ENCODE assay signal across 6 cellular contexts in the genomic region with DNA sequence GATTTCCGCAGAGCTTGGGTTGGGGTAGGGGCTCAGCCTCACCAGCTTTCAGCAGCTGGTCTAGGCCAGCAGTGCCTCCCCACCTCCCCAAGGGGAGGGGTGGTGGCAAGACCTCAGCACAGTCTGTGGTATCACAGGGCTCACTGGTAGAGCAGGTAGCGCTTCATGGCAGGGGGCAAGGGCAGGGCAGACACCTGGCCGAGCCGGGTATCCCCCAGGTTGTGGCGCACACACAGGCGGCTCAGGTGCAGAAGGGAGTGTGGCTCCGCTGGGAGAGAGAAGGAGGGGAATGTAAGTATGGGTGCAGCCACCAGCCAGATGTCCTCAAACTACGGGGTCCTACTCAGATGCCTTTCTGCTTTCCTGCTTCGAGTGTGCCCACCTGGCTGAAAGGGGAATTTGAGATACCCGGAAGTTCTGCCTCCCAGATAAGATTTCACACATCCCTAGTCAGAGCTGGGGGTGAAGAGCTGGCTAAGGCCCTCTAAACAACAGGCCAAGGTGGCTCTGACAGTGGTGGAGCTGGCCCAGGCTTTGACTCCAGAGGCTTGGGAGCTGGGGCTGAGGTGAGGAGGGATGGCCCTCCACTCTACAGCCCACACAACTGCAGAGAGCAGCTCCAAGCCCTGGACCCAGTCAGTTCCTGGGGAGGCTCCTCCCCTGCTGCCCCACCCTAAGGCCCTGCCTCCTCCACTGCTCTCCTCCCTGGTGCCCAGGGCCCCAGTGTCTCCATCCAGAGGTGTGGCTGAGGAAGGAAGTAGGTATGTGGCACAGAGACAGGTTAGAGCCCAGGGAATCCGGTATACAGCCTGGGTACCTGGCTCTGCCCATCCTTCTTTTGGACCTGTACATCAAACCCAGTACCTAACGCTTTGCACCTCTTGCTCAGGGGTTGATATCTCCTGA.
DNase-seq lines count a peak whose midpoint lies in the region; ATAC-seq lines count a peak whose summit lies in the region.

No MANE protein-coding gene starts in this region.

- H3K4me3 ChIP-seq in mucosa of rectum (ENCODE audit: low read length in 2 of 2): peak overlapping the region; percentile 83 to 94

- peaks cover 47 to 55% of the 10 kb centered on the region in 2 donors for H3K4me1 ChIP-seq in mucosa of rectum (ENCODE audit: control insufficient read depth in 2 of 2, insufficient read depth in 2 of 2, low read length in 2 of 2)

- H3K9me3 ChIP-seq in mucosa of rectum (ENCODE audit: control insufficient read depth in 2 of 2, low read length in 2 of 2): no peaks in the 10 kb centered on the region

- peaks cover 5% of the 10 kb centered on the region for H3K36me3 Mint-ChIP-seq in activated naive CD8-positive, alpha-beta T cell

- peaks cover 19 to 20% of the 10 kb centered on the region in 2 donors for H3K36me3 ChIP-seq in mucosa of rectum (ENCODE audit: control insufficient read depth in 2 of 2, insufficient read depth in 2 of 2, low read length in 2 of 2)

- no peaks in the 10 kb centered on the region for H3K27me3 Mint-ChIP-seq in activated naive CD8-positive, alpha-beta T cell

- peak overlapping the region; percentile 75 for H3K27ac Mint-ChIP-seq in activated naive CD8-positive, alpha-beta T cell

- DNase-seq in AG08396 (ENCODE audit: low spot score) (peak; percentile 37), HuH-7 (ENCODE audit: low spot score) (peak; percentile 53), DMS79 treated with DMSO at 0.1 percent for 48 hours (lab: John Stamatoyannopoulos, UW) (no peak)

- peak overlapping the region; percentile 85 to 90 for H3K27ac ChIP-seq in mucosa of rectum (ENCODE audit: low read depth in 2 of 2, low read length in 2 of 2)

- peak overlapping the region; percentile 89 for H3K4me3 Mint-ChIP-seq in activated naive CD8-positive, alpha-beta T cell

- H3K4me1 Mint-ChIP-seq in activated naive CD8-positive, alpha-beta T cell (ENCODE audit: low read depth): peaks cover 53% of the 10 kb centered on the region

- no peaks in the 10 kb centered on the region for H3K9me3 Mint-ChIP-seq in activated naive CD8-positive, alpha-beta T cell (ENCODE audit: low read depth)

- no peaks in the 10 kb centered on the region for H3K27me3 ChIP-seq in mucosa of rectum (ENCODE audit: control insufficient read depth in 2 of 2, insufficient read depth in 2 of 2, low read length in 2 of 2)

- ATAC-seq in GM18873 (IDR thresholded peaks at IDR 0.05; ENCODE audit: low FRiP score, unreplicated experiment): no peak

- peak overlapping the region; percentile 88 to 96 for H3K9ac ChIP-seq in mucosa of rectum (ENCODE audit: low read depth in 1 of 2, low read length in 2 of 2)
